16 cellular contexts compared by ENCODE assay signal in genomic region chr16:49687603-49688002, GRCh38.
"Had no signal": no experiment of that assay in that cellular context is flagged by ENCODE, and none has a peak within 500 bp of the region (broad histone marks: within the 10 kb centered on the region; RNA-seq: fewer than 3 reads in every experiment).

No MANE protein-coding gene starts in this region.

- H3K36me3 ChIP-seq: lower lobe of right lung, neutrophil, pancreas, right lobe of liver, stomach, thyroid gland, vagina had no signal

- H3K4me3 Mint-ChIP-seq: natural killer cell had no signal

- H3K9me3 Mint-ChIP-seq: natural killer cell had no signal

- H3K36me3 Mint-ChIP-seq: natural killer cell had no signal

- DNase-seq: dorsolateral prefrontal cortex; effector CD4-positive, alpha-beta T cell; left ventricle myocardium superior; lower lobe of right lung; natural killer cell; pancreas; right lobe of liver; small intestine; stimulated activated CD4-positive, alpha-beta T cell treated with anti-CD3 and anti-CD28 coated beads, Interleukin-15, amount 100 ng/mL, for 24 hours; stimulated activated CD4-positive, alpha-beta T cell treated with anti-CD3 and anti-CD28 coated beads, Interleukin-2, amount 100 ng/mL, for 48 hours; stimulated activated naive CD4-positive, alpha-beta T cell treated with Interleukin-2 at 50 U/mL for 16 hours; stomach; thyroid gland; trophoblast cell had no signal

- H3K27me3 ChIP-seq: pancreas, right lobe of liver, stomach, thyroid gland, vagina had no signal

- H3K9me3 ChIP-seq: lower lobe of right lung, neutrophil, pancreas, right lobe of liver, stomach, thyroid gland, vagina had no signal

- H3K4me3 ChIP-seq: dorsolateral prefrontal cortex, lower lobe of right lung, pancreas, right lobe of liver, stomach, thyroid gland, vagina had no signal

- H3K27ac Mint-ChIP-seq: natural killer cell had no signal

- H3K4me1 ChIP-seq: lower lobe of right lung, pancreas, right lobe of liver, stomach, thyroid gland, vagina had no signal

- H3K4me1 Mint-ChIP-seq: natural killer cell had no signal

- ATAC-seq: left ventricle myocardium superior, lower lobe of right lung, natural killer cell, pancreas, right lobe of liver had no signal
